ENCODE assay signal across 21 cellular contexts in the genomic region with DNA sequence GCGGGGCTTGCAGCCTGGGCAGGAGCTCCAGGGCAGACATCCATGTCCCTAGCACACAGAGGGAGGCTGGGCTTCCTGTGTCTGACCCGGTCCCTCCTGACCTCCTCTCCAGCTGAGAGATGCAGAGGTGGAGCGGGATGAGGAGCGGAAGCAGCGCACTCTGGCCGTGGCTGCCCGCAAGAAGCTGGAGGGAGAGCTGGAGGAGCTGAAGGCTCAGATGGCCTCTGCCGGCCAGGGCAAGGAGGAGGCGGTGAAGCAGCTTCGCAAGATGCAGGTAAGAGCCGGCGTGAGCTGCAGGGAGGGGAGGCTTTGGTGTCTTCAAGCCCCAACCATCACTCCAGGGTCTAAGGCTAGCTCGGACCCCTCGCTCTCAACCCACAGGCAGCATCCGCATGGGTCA. TPM values are rescaled to one million over a fixed set of nuclear protein-coding genes. Genes with fewer than 3 reads are reported as not detected.
DNase-seq lines count a peak whose midpoint lies in the region; ATAC-seq and TF ChIP-seq lines count a peak whose summit lies in the region.
"Had no signal": no experiment of that assay in that cellular context is flagged by ENCODE, and none has a peak within 500 bp of the region (broad histone marks: within the 10 kb centered on the region; RNA-seq: fewer than 3 reads in every experiment).

No MANE protein-coding gene starts in this region.

- H3K27me3 Mint-ChIP-seq in CD8-positive, alpha-beta T cell (ENCODE audit: low read depth), result peaks cover 35% of the 10 kb centered on the region

- POLR2A ChIA-PET in CD8-positive, alpha-beta T cell (lab: Charles Lee), result no interaction called here

- H3K9me3 Mint-ChIP-seq in CD8-positive, alpha-beta T cell, result peaks cover 2% of the 10 kb centered on the region

- no peak overlapping the region for H3K4me3 Mint-ChIP-seq in CD8-positive, alpha-beta T cell
- H3K4me3 Mint-ChIP-seq: B cell; CD4-positive, alpha-beta T cell; CD8-positive, alpha-beta memory T cell had no signal

- H3K36me3 ChIP-seq in H7 (replicated peaks; ENCODE audit: control insufficient read depth, insufficient read depth, low read length), result peaks cover 3% of the 10 kb centered on the region
- no peaks in the 10 kb centered on the region for H3K36me3 ChIP-seq in CD8-positive, alpha-beta T cell (ENCODE audit: insufficient read depth, low read length)

- H3K36me3 Mint-ChIP-seq in CD8-positive, alpha-beta T cell, result no peaks in the 10 kb centered on the region

- peak; percentile 17 for DNase-seq in D341Med (ENCODE audit: low spot score)
- DNase-seq in H7, result peak; percentile 47
- peak; percentile 14 for DNase-seq in left kidney (ENCODE audit: low read depth, low spot score)
- DNase-seq in posterior vena cava (ENCODE audit: low spot score), result peak; percentile 55
- DNase-seq in CD8-positive, alpha-beta T cell, result no peak
- no peak for DNase-seq in stimulated activated CD4-positive, alpha-beta T cell treated with anti-CD3 and anti-CD28 coated beads, Interleukin-2, amount 100 ng/mL, for 24 hours
- DNase-seq in NCI-H1694 treated with DMSO at 0.1 percent for 48 hours (lab: John Stamatoyannopoulos, UW), result no peak
- DNase-seq: AML-193; CD4-positive, alpha-beta T cell; COR-L47; DMS79 treated with DMSO at 0.1 percent for 48 hours; GDM1 had no signal

- ATAC-seq in GM21528 (IDR thresholded peaks at IDR 0.05; ENCODE audit: low FRiP score, unreplicated experiment), result no peak
- ATAC-seq in CD8-positive, alpha-beta T cell, result no peak
- ATAC-seq: A549, GM12878 had no signal

- no peaks in the 10 kb centered on the region for H3K27me3 ChIP-seq in H7 (ENCODE audit: control insufficient read depth, insufficient read depth, low read length)
- H3K27me3 ChIP-seq in CD8-positive, alpha-beta T cell (ENCODE audit: insufficient read depth, low read length), result no peaks in the 10 kb centered on the region

- H3K4me3 ChIP-seq in H7 (ENCODE audit: insufficient read depth, low read depth, low read length), result no peak overlapping the region
- H3K4me3 ChIP-seq in CD8-positive, alpha-beta T cell (ENCODE audit: low read depth, low read length), result no peak overlapping the region
- H3K4me3 ChIP-seq: A549; BLaER1 treated with 17β-estradiol and CSF1 and Interleukin-3, amounts not matched to agents 10 nM and 100 nM; GM12878 had no signal

- CTCF ChIA-PET in CD8-positive, alpha-beta T cell (lab: Charles Lee), result no interaction called here

- H3K9me3 ChIP-seq in CD8-positive, alpha-beta T cell (ENCODE audit: low read length), result no peaks in the 10 kb centered on the region

- H3K4me1 Mint-ChIP-seq in CD8-positive, alpha-beta T cell (ENCODE audit: low read depth), result no peaks in the 10 kb centered on the region
- H3K4me1 Mint-ChIP-seq: B cell; CD8-positive, alpha-beta memory T cell had no signal

- no peak overlapping the region for H3K27ac ChIP-seq in CD8-positive, alpha-beta T cell (ENCODE audit: low read depth, low read length)
- H3K27ac ChIP-seq: 22Rv1; A549; BLaER1 treated with 17β-estradiol and CSF1 and Interleukin-3, amounts not matched to agents 10 nM and 100 nM; C4-2B had no signal

- TF ChIP-seq CTCF in CD8-positive, alpha-beta T cell (IDR thresholded peaks at IDR 0.05), result no peak

- no peak overlapping the region for H3K27ac Mint-ChIP-seq in CD8-positive, alpha-beta T cell
- H3K27ac Mint-ChIP-seq: B cell; CD4-positive, alpha-beta T cell; CD8-positive, alpha-beta memory T cell had no signal

- intact Hi-C loops in posterior vena cava (cut with DNase I), result no loop called here
- intact Hi-C loops in CD8-positive, alpha-beta T cell (cut with DNase I, micrococcal nuclease), result no loop called here

- no peaks in the 10 kb centered on the region for H3K4me1 ChIP-seq in CD8-positive, alpha-beta T cell (ENCODE audit: insufficient read depth, low read length)
- H3K4me1 ChIP-seq: A549 had no signal

RNA-seq across cellular contexts. Expression of a gene that starts 38.4 kb away (rescaled TPM):
- 0.14 and 0.37 TPM in 2 replicates for total RNA-seq in H7 (2014; rRNA removed; shearing (Covaris generic))
- total RNA-seq in posterior vena cava, result under 1 TPM; 0.83 to 0.90 TPM
- under 1 TPM; 0.08 to 0.39 TPM for total RNA-seq in CD8-positive, alpha-beta T cell
- total RNA-seq: A172 had no signal

Comparison
In these comparisons a context has a peak if more than half of its experiments do, and no peak if none do; other contexts are left out.
1. DNase-seq: peak in D341Med (single experiment), H7 (single experiment), left kidney (single experiment) and posterior vena cava (single experiment); none in CD8-positive, alpha-beta T cell (0 of 7), stimulated activated CD4-positive, alpha-beta T cell treated with anti-CD3 and anti-CD28 coated beads, Interleukin-2, amount 100 ng/mL, for 24 hours (0 of 2) and NCI-H1694 treated with DMSO at 0.1 percent for 48 hours (single experiment).